ENCODE assay signal across 8 cellular contexts in genomic region chr12:124388038-124388676, GRCh38.
DNase-seq lines count a peak whose midpoint lies in the region; ATAC-seq, FAIRE-seq and TF ChIP-seq lines count a peak whose summit lies in the region.

No MANE protein-coding gene starts in this region.

- no peak for TF ChIP-seq CTCF in AG10803 (conservative IDR thresholded peaks at IDR 0.05; ENCODE audit: low read length)
- TF ChIP-seq CTCF in OCI-LY1 (IDR thresholded peaks at IDR 0.05; ENCODE audit: low read length): no peak
- TF ChIP-seq CTCF in endothelial cell of umbilical vein (IDR thresholded peaks at IDR 0.05; ENCODE audit: extremely low read depth in 1 of 2, insufficient read depth in 1 of 2, low read depth in 1 of 2, low read length in 2 of 2): no peak
- TF ChIP-seq CTCF in neutrophil (IDR thresholded peaks at IDR 0.05): no peak

- no peaks in the 10 kb centered on the region for H3K9me2 ChIP-seq in OCI-LY1 (ENCODE audit: low read depth, low read length)

- peaks cover 2% of the 10 kb centered on the region; the same call in 1 of the 2 replicates for H3K36me3 ChIP-seq in OCI-LY1 (ENCODE audit: insufficient read depth, low read length)
- peaks cover 4 to 10% of the 10 kb centered on the region in 2 experiments for H3K36me3 ChIP-seq in endothelial cell of umbilical vein (ENCODE audit: control insufficient read depth in 2 of 2, extremely low read depth in 1 of 2, insufficient read depth in 2 of 2, low read length in 2 of 2)
- peaks cover 15% of the 10 kb centered on the region for H3K36me3 ChIP-seq in neutrophil

- H3K4me2 ChIP-seq in OCI-LY1 (ENCODE audit: low read length): peak overlapping the region; percentile 74
- peak overlapping the region; percentile 86 for H3K4me2 ChIP-seq in endothelial cell of umbilical vein (ENCODE audit: insufficient read depth, low read length)

- POLR2A ChIA-PET in endothelial cell of umbilical vein (lab: Charles Lee): interaction anchor here (0.6 to 2.0 kb wide), 3 partner anchors 8 to 131 kb away, joined by 3 to 11 read pairs (median 8); no protein-coding TSS in a partner anchor

- BruUV-seq in endothelial cell of umbilical vein (replicated peaks; lab: Mats Ljungman, UMichigan): TSS peak; percentile 47

- no peak for ATAC-seq in GM19397 (IDR thresholded peaks at IDR 0.05; ENCODE audit: unreplicated experiment)

- H3K79me2 ChIP-seq in OCI-LY1 (ENCODE audit: insufficient read depth, low read length) (no peaks in the 10 kb centered on the region), endothelial cell of umbilical vein (ENCODE audit: control insufficient read depth, insufficient read depth, low read length) (peaks cover 61% of the 10 kb centered on the region)

- H3F3A ChIP-seq in OCI-LY1 (ENCODE audit: insufficient read depth, low read length): peaks cover 7% of the 10 kb centered on the region; the same call in 1 of the 2 replicates

- intact Hi-C loops in endothelial cell of umbilical vein (cut with micrococcal nuclease): loop anchor here (1.0 to 5.0 kb wide), 4 partner anchors 8 to 359 kb away; partner anchors contain the start of gene NCOR2

- CTCF ChIA-PET in endothelial cell of umbilical vein (lab: Charles Lee): interaction anchor here (0.8 to 8.3 kb wide), 19 partner anchors 8 to 383 kb away, joined by 3 to 60 read pairs (median 4); no protein-coding TSS in a partner anchor

- DNase-seq in AG10803 (ENCODE audit: low read depth) (no peak), endothelial cell of umbilical vein (ENCODE audit: low read depth, low spot score) (peak; percentile 8), NCI-H187 treated with DMSO at 0.1 percent for 48 hours (lab: John Stamatoyannopoulos, UW) (no peak), GDM1 (lab: John Stamatoyannopoulos, UW) (no peak), NCI-H526 treated with DMSO at 0.1 percent for 48 hours (lab: John Stamatoyannopoulos, UW) (no peak)

- H2AFZ ChIP-seq in OCI-LY1 (ENCODE audit: low read length) (no peak overlapping the region), endothelial cell of umbilical vein (ENCODE audit: low read depth, low read length) (no peak overlapping the region)

- no peaks in the 10 kb centered on the region for H3K9me3 ChIP-seq in OCI-LY1 (ENCODE audit: low read length)
- no peaks in the 10 kb centered on the region for H3K9me3 ChIP-seq in endothelial cell of umbilical vein (replicated peaks; ENCODE audit: control insufficient read depth, insufficient read depth, low read length)
- H3K9me3 ChIP-seq in neutrophil: no peaks in the 10 kb centered on the region

- peak; percentile 5 for TF ChIP-seq POLR2A in endothelial cell of umbilical vein (IDR thresholded peaks at IDR 0.05; ENCODE audit: low read depth, low read length)

- H3K27ac ChIP-seq in OCI-LY1 (ENCODE audit: low read depth, low read length, poor library complexity, severe bottlenecking): peak overlapping the region; percentile 43
- peak overlapping the region; percentile 85 for H3K27ac ChIP-seq in endothelial cell of umbilical vein (ENCODE audit: insufficient read depth, low read depth, low read length)
- H3K27ac ChIP-seq in neutrophil: peak overlapping the region; percentile 92

- peaks cover 56% of the 10 kb centered on the region for H3K4me1 ChIP-seq in OCI-LY1 (ENCODE audit: insufficient read depth, low read length, severe bottlenecking)
- H3K4me1 ChIP-seq in endothelial cell of umbilical vein (ENCODE audit: control insufficient read depth, extremely low read depth, insufficient read depth, low read length): peaks cover 76% of the 10 kb centered on the region
- peaks cover 47 to 52% of the 10 kb centered on the region in 2 experiments for H3K4me1 ChIP-seq in neutrophil (ENCODE audit: control insufficient read depth in 1 of 2, insufficient read depth in 1 of 2, low read depth in 1 of 2, low read length in 1 of 2)

- H4K20me1 ChIP-seq in OCI-LY1 (ENCODE audit: insufficient read depth, low read length) (no peaks in the 10 kb centered on the region), endothelial cell of umbilical vein (replicated peaks; ENCODE audit: control insufficient read depth, extremely low read depth, insufficient read depth, low read length) (no peaks in the 10 kb centered on the region)

- no peaks in the 10 kb centered on the region for H3K9me1 ChIP-seq in endothelial cell of umbilical vein (replicated peaks; ENCODE audit: control insufficient read depth, extremely low read depth, insufficient read depth, low read length)

- H3K27me3 ChIP-seq in OCI-LY1 (ENCODE audit: insufficient read depth, low read length) (no peaks in the 10 kb centered on the region), endothelial cell of umbilical vein (ENCODE audit: control insufficient read depth in 2 of 2, insufficient read depth in 2 of 2, low read length in 2 of 2) (no peaks in the 10 kb centered on the region), neutrophil (no peaks in the 10 kb centered on the region)

- FAIRE-seq in endothelial cell of umbilical vein (lab: Jason Lieb, UNC): no peak

- H3K4me3 ChIP-seq in AG10803 (ENCODE audit: low read length) (peak overlapping the region; percentile 87), OCI-LY1 (ENCODE audit: low read depth, low read length, poor library complexity, severe bottlenecking) (peak overlapping the region; percentile 66), endothelial cell of umbilical vein (replicated peaks in 1 of 3; ENCODE audit: insufficient read depth in 1 of 3, low read depth in 1 of 3, low read length in 3 of 3) (peak overlapping the region; percentile 42 to 83 (median 81)), neutrophil (ENCODE audit: low read depth in 1 of 2, low read length in 1 of 2) (peak overlapping the region; percentile 63 to 65)

- dilution Hi-C loops in endothelial cell of umbilical vein (cut with MboI; ENCODE audit: extremely low pct_ligation_motif_present, low sequenced_read_pairs): no loop called here

- peak overlapping the region; percentile 66 for H3K9ac ChIP-seq in OCI-LY1 (ENCODE audit: low read length)
- H3K9ac ChIP-seq in endothelial cell of umbilical vein (replicated peaks; ENCODE audit: extremely low read depth, insufficient read depth, low read length): peak overlapping the region; percentile 90

TF ChIP-seq in endothelial cell of umbilical vein, 7 proteins besides CTCF, POLR2A, EP300 and RAD21:
- peak; percentile 2 for TF ChIP-seq POLR2AphosphoS5 (IDR thresholded peaks at IDR 0.05; ENCODE audit: insufficient read depth, low read depth, low read length)
- no peak for TF ChIP-seq GATA2 (IDR thresholded peaks at IDR 0.05; ENCODE audit: insufficient read depth, insufficient read length, low read depth, low read length)
